In the genomic region with DNA sequence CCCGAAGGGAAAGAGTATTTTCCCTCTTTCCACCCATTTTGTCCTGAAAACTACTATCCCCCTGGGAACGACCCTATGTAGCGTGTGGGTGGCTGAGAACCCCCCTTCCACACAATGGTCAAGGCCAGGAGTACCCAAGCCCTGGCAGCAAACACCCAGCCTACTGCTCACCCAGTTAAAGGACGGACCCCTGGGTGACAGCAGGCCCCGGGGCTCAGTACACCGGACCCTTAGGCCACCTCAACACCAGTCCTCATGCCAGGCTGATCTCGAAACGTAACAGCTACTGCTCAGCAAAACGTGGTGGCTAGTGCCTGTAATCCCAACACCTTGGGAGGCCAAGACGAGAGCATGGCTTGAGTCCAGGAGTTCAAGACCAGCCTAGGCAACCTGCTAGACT, we compare ENCODE assay signal across 10 cellular contexts. TPM values are rescaled to one million over a fixed set of nuclear protein-coding genes. Genes with fewer than 3 reads are reported as not detected.
DNase-seq lines count a peak whose midpoint lies in the region; ATAC-seq and TF ChIP-seq lines count a peak whose summit lies in the region.
"Had no signal": no experiment of that assay in that cellular context is flagged by ENCODE, and none has a peak within 500 bp of the region (broad histone marks: within the 10 kb centered on the region; RNA-seq: fewer than 3 reads in every experiment).

No MANE protein-coding gene starts in this region.

- peaks cover 59% of the 10 kb centered on the region for H3K79me2 ChIP-seq in PC-3 (ENCODE audit: low read length)

- WGBS in esophagus muscularis mucosa: 84% methylated on average over 10 of the region's 10 CpGs

- peak overlapping the region; percentile 77 for H3K4me3 Mint-ChIP-seq in activated CD4-positive, alpha-beta T cell treated with anti-CD3 and anti-CD28 coated beads for 36 hours

- intact Hi-C loops in activated CD4-positive, alpha-beta T cell treated with anti-CD3 and anti-CD28 coated beads for 36 hours (cut with DNase I, micrococcal nuclease): no loop called here
- intact Hi-C loops in PC-3 (cut with micrococcal nuclease) (no loop called here), esophagus muscularis mucosa (cut with DNase I) (no loop called here), gastrocnemius medialis (cut with DNase I; ENCODE audit: low total_unique reads) (no loop called here)

- TF ChIP-seq POLR2A in esophagus muscularis mucosa (IDR thresholded peaks at IDR 0.05; ENCODE audit: low read depth) (no peak), gastrocnemius medialis (IDR thresholded peaks at IDR 0.05) (no peak)

- TF ChIP-seq EP300 in esophagus muscularis mucosa (IDR thresholded peaks at IDR 0.05): no peak

- H3K9ac ChIP-seq in PC-3 (ENCODE audit: low read length): peak overlapping the region; percentile 79; the same call in 1 of the 2 replicates

- TF ChIP-seq CTCF in PC-3 (conservative IDR thresholded peaks at IDR 0.05; ENCODE audit: low read depth, low read length): no peak
- TF ChIP-seq CTCF in esophagus muscularis mucosa (IDR thresholded peaks at IDR 0.05): no peak
- TF ChIP-seq CTCF in gastrocnemius medialis (IDR thresholded peaks at IDR 0.05 in 4 of 5, conservative IDR thresholded peaks at IDR 0.05 in 1 of 5): no peak

- H3K27me3 ChIP-seq in PC-3 (ENCODE audit: low read length) (no peaks in the 10 kb centered on the region), esophagus muscularis mucosa (peaks cover 0 to 13% (median 0%) of the 10 kb centered on the region in 4 donors), gastrocnemius medialis (peaks cover 0 to 2% (median 0%) of the 10 kb centered on the region in 3 donors)
- H3K27me3 ChIP-seq: thyroid gland had no signal

- H3K4me1 Mint-ChIP-seq in activated CD4-positive, alpha-beta T cell treated with anti-CD3 and anti-CD28 coated beads for 36 hours: peaks cover 44% of the 10 kb centered on the region

- H3K4me1 ChIP-seq in PC-3 (ENCODE audit: insufficient read depth, low read length) (peaks cover 15% of the 10 kb centered on the region), esophagus muscularis mucosa (peaks cover 36 to 71% (median 52%) of the 10 kb centered on the region in 4 donors), gastrocnemius medialis (peaks cover 43 to 57% of the 10 kb centered on the region in 2 donors)

- H3K9me3 ChIP-seq in PC-3 (ENCODE audit: low read length): no peaks in the 10 kb centered on the region
- H3K9me3 ChIP-seq in esophagus muscularis mucosa: no peaks in the 10 kb centered on the region
- no peaks in the 10 kb centered on the region for H3K9me3 ChIP-seq in gastrocnemius medialis
- H3K9me3 ChIP-seq: colonic mucosa, thyroid gland had no signal

- no TSS peak for BruUV-seq in PC-3 (replicated peaks; lab: Mats Ljungman, UMichigan)

- H3K27ac ChIP-seq in PC-3 (ENCODE audit: low read length): no peak overlapping the region
- H3K27ac ChIP-seq in esophagus muscularis mucosa (replicated peaks in 1 of 4): no peak overlapping the region
- H3K27ac ChIP-seq in gastrocnemius medialis: peak overlapping the region; percentile 88 to 97 (median 94)
- H3K27ac ChIP-seq: colonic mucosa had no signal

- H3K9me2 ChIP-seq in PC-3 (replicated peaks; ENCODE audit: low read length): no peaks in the 10 kb centered on the region

- no peak overlapping the region for H2AFZ ChIP-seq in PC-3 (ENCODE audit: low read length)

- no peaks in the 10 kb centered on the region for H3K9me3 Mint-ChIP-seq in activated CD4-positive, alpha-beta T cell treated with anti-CD3 and anti-CD28 coated beads for 36 hours (ENCODE audit: low read depth)

- in situ Hi-C loops in gastrocnemius medialis (cut with MboI; ENCODE audit: low sequenced_read_pairs in 4 of 4): no loop called here

- peak overlapping the region; percentile 99 for H3K4me2 ChIP-seq in PC-3 (ENCODE audit: low read length)

- POLR2A ChIA-PET in activated CD4-positive, alpha-beta T cell treated with anti-CD3 and anti-CD28 coated beads for 36 hours (lab: Charles Lee): interaction anchor here (0.7 kb wide), 2 partner anchors 49 to 406 kb away, joined by 3 to 5 read pairs; no protein-coding TSS in a partner anchor
- POLR2A ChIA-PET in PC-3 (lab: Charles Lee; ENCODE audit: unreplicated experiment): no interaction called here

- peak overlapping the region; percentile 91 for H3K4me3 ChIP-seq in PC-3 (ENCODE audit: low read length)
- peak overlapping the region; percentile 24 to 95 (median 82) for H3K4me3 ChIP-seq in esophagus muscularis mucosa
- H3K4me3 ChIP-seq in gastrocnemius medialis: peak overlapping the region; percentile 69 to 95 (median 82)

- no peaks in the 10 kb centered on the region for H3F3A ChIP-seq in PC-3 (ENCODE audit: low read length, unreplicated experiment)

- peaks cover 11% of the 10 kb centered on the region for H3K27me3 Mint-ChIP-seq in activated CD4-positive, alpha-beta T cell treated with anti-CD3 and anti-CD28 coated beads for 36 hours

- no peaks in the 10 kb centered on the region for H3K36me3 ChIP-seq in PC-3 (ENCODE audit: low read depth, low read length)
- peaks cover 0 to 7% (median 0%) of the 10 kb centered on the region in 4 donors for H3K36me3 ChIP-seq in esophagus muscularis mucosa
- H3K36me3 ChIP-seq in gastrocnemius medialis: no peaks in the 10 kb centered on the region
- H3K36me3 ChIP-seq: colonic mucosa, thyroid gland had no signal

- no peak overlapping the region for H3K27ac Mint-ChIP-seq in activated CD4-positive, alpha-beta T cell treated with anti-CD3 and anti-CD28 coated beads for 36 hours

- H3K36me3 Mint-ChIP-seq in activated CD4-positive, alpha-beta T cell treated with anti-CD3 and anti-CD28 coated beads for 36 hours (ENCODE audit: low read depth): peaks cover 2% of the 10 kb centered on the region

- peaks cover 7% of the 10 kb centered on the region; the same call in 1 of the 2 replicates for H4K20me1 ChIP-seq in PC-3 (ENCODE audit: low read length)

- no peak for DNase-seq in activated CD4-positive, alpha-beta T cell treated with anti-CD3 and anti-CD28 coated beads for 36 hours
- no peak for DNase-seq in activated CD4-positive, alpha-beta T cell treated with anti-CD3 and anti-CD28 coated beads, Interleukin-2, amount 50 U/mL, for 48 hours
- DNase-seq in PC-3 (no peak), esophagus muscularis mucosa (ENCODE audit: extremely low spot score) (no peak), gastrocnemius medialis (no peak), NCI-H1048 (lab: John Stamatoyannopoulos, UW) (no peak)
- DNase-seq: colonic mucosa, thyroid gland had no signal

- ATAC-seq in activated CD4-positive, alpha-beta T cell treated with anti-CD3 and anti-CD28 coated beads for 36 hours: no peak
- ATAC-seq in PC-3 (no peak), gastrocnemius medialis (no peak), GM21717 (IDR thresholded peaks at IDR 0.05; ENCODE audit: unreplicated experiment) (no peak), GM21390 (IDR thresholded peaks at IDR 0.05; ENCODE audit: unreplicated experiment) (no peak)

- CTCF ChIA-PET in activated CD4-positive, alpha-beta T cell treated with anti-CD3 and anti-CD28 coated beads for 36 hours (lab: Charles Lee): interaction anchor here (0.9 kb wide), 1 partner anchor 18 kb away, joined by 3 read pairs; the partner anchor contains the start of gene NUDT19
- CTCF ChIA-PET in PC-3 (lab: Charles Lee): interaction anchor here (0.7 kb wide), 1 partner anchor 1621 kb away, joined by 6 read pairs; no protein-coding TSS in a partner anchor

RNA-seq across cellular contexts. Expression of gene ANKRD27, which starts 1.4 kb away (rescaled TPM):
- total RNA-seq in activated CD4-positive, alpha-beta T cell treated with anti-CD3 and anti-CD28 coated beads for 36 hours: 10 to 100 TPM; 36.6 to 37.0 TPM
- total RNA-seq in PC-3 (2014; rRNA removed): 14.3 and 17.0 TPM in 2 replicates
- total RNA-seq in esophagus muscularis mucosa: 10 to 100 TPM; 43.2 to 58.1 (median 46.8) TPM
- 10 to 100 TPM; 36.4 to 78.3 (median 53.5) TPM for total RNA-seq in gastrocnemius medialis

RNA-seq across cellular contexts. Expression of gene RGS9BP, which starts 2.1 kb away (rescaled TPM):
- total RNA-seq in activated CD4-positive, alpha-beta T cell treated with anti-CD3 and anti-CD28 coated beads for 36 hours: under 1 TPM; 0.05 to 0.07 TPM
- total RNA-seq in PC-3 (2014; rRNA removed) (1.3 and 1.6 TPM in 2 replicates), esophagus muscularis mucosa (1 to 10 TPM; 1.5 to 5.5 (median 3.9) TPM), gastrocnemius medialis (10 to 100 TPM in 1 of 4 donors, 1 to 10 TPM in 3; 3.9 to 10.6 (median 6.0) TPM)

RNA-seq across cellular contexts. Expression of gene NUDT19, which starts 18.0 kb away (rescaled TPM):
- 10 to 100 TPM; 14.7 to 17.7 TPM for total RNA-seq in activated CD4-positive, alpha-beta T cell treated with anti-CD3 and anti-CD28 coated beads for 36 hours
- total RNA-seq in PC-3 (2014; rRNA removed) (13.3 TPM in 2 replicates), esophagus muscularis mucosa (10 to 100 TPM in 2 of 4 donors, 1 to 10 TPM in 2; 5.4 to 13.3 (median 9.0) TPM), gastrocnemius medialis (10 to 100 TPM; 28.8 to 34.8 (median 29.2) TPM)

RNA-seq across cellular contexts. Expression of gene TDRD12, which starts 46.0 kb away (rescaled TPM):
- under 1 TPM; 0.12 to 0.23 TPM for total RNA-seq in activated CD4-positive, alpha-beta T cell treated with anti-CD3 and anti-CD28 coated beads for 36 hours
- 0.23 TPM in 1 of 2 replicates, not detected in the other for total RNA-seq in PC-3 (2014; rRNA removed)
- 1 to 10 TPM in 2 of 4 donors, under 1 TPM in 1, not detected in 1; 0.83 to 1.6 (median 1.3) TPM for total RNA-seq in esophagus muscularis mucosa
- total RNA-seq in gastrocnemius medialis: 1 to 10 TPM in 1 of 4 donors, under 1 TPM in 3; 0.10 to 1.0 (median 0.37) TPM

Comparison
In these comparisons a context has a peak if more than half of its experiments do, and no peak if none do; other contexts are left out.
1. H3K27ac ChIP-seq: peak in gastrocnemius medialis (4 of 4); none in PC-3 (single experiment) and esophagus muscularis mucosa (0 of 4).
2. Peak in every context shown above with its lines, with median percentiles within 50 percentile points of each other: H3K4me3 ChIP-seq.